ENCODE assay signal across 1 cellular context in genomic region chr3:4980229-4981159, GRCh38.
TF ChIP-seq lines count a peak whose summit lies in the region.

No MANE protein-coding gene starts in this region.

TF ChIP-seq in HepG2, 621 proteins besides CTCF, POLR2A, EP300 and RAD21 (continued from another document and continues in another):
- no peak for TF ChIP-seq ZNF672 (CRISPR knock-in tag; IDR thresholded peaks at IDR 0.05)
- TF ChIP-seq, protein P1, sequence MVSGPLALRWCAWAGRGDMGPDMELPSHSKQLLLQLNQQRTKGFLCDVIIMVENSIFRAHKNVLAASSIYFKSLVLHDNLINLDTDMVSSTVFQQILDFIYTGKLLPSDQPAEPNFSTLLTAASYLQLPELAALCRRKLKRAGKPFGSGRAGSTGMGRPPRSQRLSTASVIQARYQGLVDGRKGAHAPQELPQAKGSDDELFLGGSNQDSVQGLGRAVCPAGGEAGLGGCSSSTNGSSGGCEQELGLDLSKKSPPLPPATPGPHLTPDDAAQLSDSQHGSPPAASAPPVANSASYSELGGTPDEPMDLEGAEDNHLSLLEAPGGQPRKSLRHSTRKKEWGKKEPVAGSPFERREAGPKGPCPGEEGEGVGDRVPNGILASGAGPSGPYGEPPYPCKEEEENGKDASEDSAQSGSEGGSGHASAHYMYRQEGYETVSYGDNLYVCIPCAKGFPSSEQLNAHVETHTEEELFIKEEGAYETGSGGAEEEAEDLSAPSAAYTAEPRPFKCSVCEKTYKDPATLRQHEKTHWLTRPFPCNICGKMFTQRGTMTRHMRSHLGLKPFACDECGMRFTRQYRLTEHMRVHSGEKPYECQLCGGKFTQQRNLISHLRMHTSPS (CRISPR knock-in tag; IDR thresholded peaks at IDR 0.05; ENCODE audit: low read depth) = 0 out of 2 replicates have a peak, but pooled peaks have one; percentile 62
- TF ChIP-seq POGZ (CRISPR knock-in tag; IDR thresholded peaks at IDR 0.05) = peak; percentile 44
- no peak for TF ChIP-seq ZBTB10 (CRISPR knock-in tag; IDR thresholded peaks at IDR 0.05; ENCODE audit: borderline replicate concordance)
- TF ChIP-seq ETV5 (CRISPR knock-in tag; IDR thresholded peaks at IDR 0.05; ENCODE audit: borderline replicate concordance) = no peak
- no peak for TF ChIP-seq CHD2 (IDR thresholded peaks at IDR 0.05; ENCODE audit: low read depth, low read length)
- peak; percentile 33; the same call in 1 of the 2 replicates for TF ChIP-seq SIN3B (IDR thresholded peaks at IDR 0.05; ENCODE audit: low read length)
- TF ChIP-seq BHLHE40 (IDR thresholded peaks at IDR 0.05; ENCODE audit: low read length) = peak; percentile 72
- TF ChIP-seq MBD4 (IDR thresholded peaks at IDR 0.05; ENCODE audit: borderline replicate concordance, low read length) = no peak
- TF ChIP-seq, protein P2, sequence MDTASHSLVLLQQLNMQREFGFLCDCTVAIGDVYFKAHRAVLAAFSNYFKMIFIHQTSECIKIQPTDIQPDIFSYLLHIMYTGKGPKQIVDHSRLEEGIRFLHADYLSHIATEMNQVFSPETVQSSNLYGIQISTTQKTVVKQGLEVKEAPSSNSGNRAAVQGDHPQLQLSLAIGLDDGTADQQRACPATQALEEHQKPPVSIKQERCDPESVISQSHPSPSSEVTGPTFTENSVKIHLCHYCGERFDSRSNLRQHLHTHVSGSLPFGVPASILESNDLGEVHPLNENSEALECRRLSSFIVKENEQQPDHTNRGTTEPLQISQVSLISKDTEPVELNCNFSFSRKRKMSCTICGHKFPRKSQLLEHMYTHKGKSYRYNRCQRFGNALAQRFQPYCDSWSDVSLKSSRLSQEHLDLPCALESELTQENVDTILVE (CRISPR knock-in tag; IDR thresholded peaks at IDR 0.05) = no peak
- TF ChIP-seq ZFY (CRISPR knock-in tag; IDR thresholded peaks at IDR 0.05) = no peak
- 0 out of 2 replicates have a peak, but pooled peaks have one; percentile 25 for TF ChIP-seq ZUFSP (CRISPR knock-in tag; IDR thresholded peaks at IDR 0.05; ENCODE audit: borderline replicate concordance)
- no peak for TF ChIP-seq GATAD1 (CRISPR knock-in tag; IDR thresholded peaks at IDR 0.05)
- no peak for TF ChIP-seq SOX6 (IDR thresholded peaks at IDR 0.05)
- peak; percentile 59; the same call in 1 of the 2 replicates for TF ChIP-seq SOX6 (CRISPR knock-in tag; IDR thresholded peaks at IDR 0.05)
- TF ChIP-seq NFKB2 (CRISPR knock-in tag; IDR thresholded peaks at IDR 0.05; ENCODE audit: borderline replicate concordance) = peak; percentile 67; the same call in 1 of the 2 replicates
- TF ChIP-seq ZNF326 (CRISPR knock-in tag; IDR thresholded peaks at IDR 0.05; ENCODE audit: borderline replicate concordance) = no peak
- peak; percentile 76 for TF ChIP-seq MED1 (CRISPR knock-in tag; IDR thresholded peaks at IDR 0.05)
- TF ChIP-seq ZFP36L1 (CRISPR knock-in tag; IDR thresholded peaks at IDR 0.05) = no peak
- TF ChIP-seq TAF1 (CRISPR knock-in tag; IDR thresholded peaks at IDR 0.05) = peak; percentile 45; the same call in 1 of the 2 replicates
- TF ChIP-seq ZNF333 (CRISPR knock-in tag; IDR thresholded peaks at IDR 0.05; ENCODE audit: borderline replicate concordance) = no peak
- no peak for TF ChIP-seq NONO (IDR thresholded peaks at IDR 0.05)
- no peak for TF ChIP-seq NONO (CRISPR knock-in tag; conservative IDR thresholded peaks at IDR 0.05)
- no peak for TF ChIP-seq MEIS1 (CRISPR knock-in tag; IDR thresholded peaks at IDR 0.05; ENCODE audit: borderline replicate concordance)
- TF ChIP-seq ZNF775 (CRISPR knock-in tag; IDR thresholded peaks at IDR 0.05; ENCODE audit: borderline replicate concordance) = no peak
- TF ChIP-seq, protein P3, sequence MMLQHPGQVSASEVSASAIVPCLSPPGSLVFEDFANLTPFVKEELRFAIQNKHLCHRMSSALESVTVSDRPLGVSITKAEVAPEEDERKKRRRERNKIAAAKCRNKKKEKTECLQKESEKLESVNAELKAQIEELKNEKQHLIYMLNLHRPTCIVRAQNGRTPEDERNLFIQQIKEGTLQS (CRISPR knock-in tag; IDR thresholded peaks at IDR 0.05) = no peak
- no peak for TF ChIP-seq ZBTB4 (CRISPR knock-in tag; IDR thresholded peaks at IDR 0.05; ENCODE audit: borderline replicate concordance)
- TF ChIP-seq ZFYVE20 (CRISPR knock-in tag; IDR thresholded peaks at IDR 0.05; ENCODE audit: borderline replicate concordance, low read depth) = no peak
- 0 out of 2 replicates have a peak, but pooled peaks have one; percentile 35 for TF ChIP-seq ZNF563 (CRISPR knock-in tag; IDR thresholded peaks at IDR 0.05)
- TF ChIP-seq SRSF1 (optimal IDR thresholded peaks at IDR 0.05; ENCODE audit: low read depth, low read length) = peak; percentile 68
- no peak for TF ChIP-seq NR2F6 (IDR thresholded peaks at IDR 0.05)
- peak; percentile 55 for TF ChIP-seq NR2F6 (CRISPR knock-in tag; IDR thresholded peaks at IDR 0.05)
- TF ChIP-seq ZNF12 (CRISPR knock-in tag; IDR thresholded peaks at IDR 0.05) = no peak
- TF ChIP-seq TOE1 (CRISPR knock-in tag; IDR thresholded peaks at IDR 0.05) = no peak
- TF ChIP-seq FOXM1 (CRISPR knock-in tag; IDR thresholded peaks at IDR 0.05) = no peak
- 0 out of 2 replicates have a peak, but pooled peaks have one; percentile 41 for TF ChIP-seq ZNF503 (CRISPR knock-in tag; IDR thresholded peaks at IDR 0.05)
- TF ChIP-seq FOXC1 (CRISPR knock-in tag; IDR thresholded peaks at IDR 0.05; ENCODE audit: borderline replicate concordance) = no peak
- no peak for TF ChIP-seq TRAFD1 (CRISPR knock-in tag; IDR thresholded peaks at IDR 0.05; ENCODE audit: borderline replicate concordance)
- TF ChIP-seq KAT8 (CRISPR knock-in tag; IDR thresholded peaks at IDR 0.05) = peak; percentile 64
- TF ChIP-seq KDM5B (CRISPR knock-in tag; IDR thresholded peaks at IDR 0.05; ENCODE audit: borderline replicate concordance) = no peak; the same call in 1 of the 2 replicates
- no peak for TF ChIP-seq SAFB2 (CRISPR knock-in tag; IDR thresholded peaks at IDR 0.05; ENCODE audit: borderline replicate concordance, low read depth)
- TF ChIP-seq IRX3 (CRISPR knock-in tag; IDR thresholded peaks at IDR 0.05; ENCODE audit: borderline replicate concordance, low read depth) = no peak
- peak; percentile 53; the same call in 1 of the 2 replicates for TF ChIP-seq GABPB1 (CRISPR knock-in tag; IDR thresholded peaks at IDR 0.05)
- TF ChIP-seq CEBPG (CRISPR knock-in tag; IDR thresholded peaks at IDR 0.05) = no peak
- no peak for TF ChIP-seq PBX2 (CRISPR knock-in tag; IDR thresholded peaks at IDR 0.05)
- TF ChIP-seq, protein P4, sequence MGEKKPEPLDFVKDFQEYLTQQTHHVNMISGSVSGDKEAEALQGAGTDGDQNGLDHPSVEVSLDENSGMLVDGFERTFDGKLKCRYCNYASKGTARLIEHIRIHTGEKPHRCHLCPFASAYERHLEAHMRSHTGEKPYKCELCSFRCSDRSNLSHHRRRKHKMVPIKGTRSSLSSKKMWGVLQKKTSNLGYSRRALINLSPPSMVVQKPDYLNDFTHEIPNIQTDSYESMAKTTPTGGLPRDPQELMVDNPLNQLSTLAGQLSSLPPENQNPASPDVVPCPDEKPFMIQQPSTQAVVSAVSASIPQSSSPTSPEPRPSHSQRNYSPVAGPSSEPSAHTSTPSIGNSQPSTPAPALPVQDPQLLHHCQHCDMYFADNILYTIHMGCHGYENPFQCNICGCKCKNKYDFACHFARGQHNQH (CRISPR knock-in tag; IDR thresholded peaks at IDR 0.05) = peak; percentile 32; the same call in 1 of the 2 replicates
